In the genomic region with DNA sequence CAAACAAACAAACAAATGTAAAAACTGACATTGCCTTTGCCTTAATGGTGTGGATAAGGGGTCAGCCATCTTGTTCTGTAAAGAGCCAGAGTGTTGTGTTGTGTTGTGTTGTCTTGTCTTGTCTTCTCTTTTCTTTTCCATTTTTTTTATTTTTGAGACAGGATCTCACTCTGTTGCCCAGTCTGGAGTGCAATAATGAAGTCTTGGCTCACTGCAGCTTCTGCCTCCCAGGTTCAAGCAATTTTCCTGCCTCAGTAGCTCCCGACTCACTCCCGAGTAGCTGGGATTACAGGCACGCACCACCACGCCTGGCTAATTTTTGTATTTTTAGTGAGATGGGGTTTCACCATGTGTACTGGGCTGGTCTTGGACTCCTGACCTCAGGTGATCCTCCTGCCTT, we compare ENCODE assay signal across 35 cellular contexts. TPM values are rescaled to one million over a fixed set of nuclear protein-coding genes. Genes with fewer than 3 reads are reported as not detected.
"Had no signal": no experiment of that assay in that cellular context is flagged by ENCODE, and none has a peak within 500 bp of the region (broad histone marks: within the 10 kb centered on the region; RNA-seq: fewer than 3 reads in every experiment).

No MANE protein-coding gene starts in this region.

- H3K27me3 ChIP-seq: ascending aorta, body of pancreas, brain microvascular endothelial cell, breast epithelium, cardiac muscle cell had no signal

- H3K4me3 ChIP-seq: adrenal gland, ascending aorta, body of pancreas, breast epithelium, cardiac muscle cell had no signal

- DNase-seq: activated effector memory CD4-positive, alpha-beta T cell treated with anti-CD3 and anti-CD28 coated beads, Interleukin-2, amount 50 U/mL, for 16 hours; activated effector memory CD4-positive, alpha-beta T cell treated with Interleukin-2 at 50 U/mL for 16 hours; activated gamma-delta T cell; activated gamma-delta T cell treated with Interleukin-2 at 50 U/mL for 16 hours; activated naive CD4-positive, alpha-beta T cell; activated naive CD4-positive, alpha-beta T cell treated with anti-CD3 and anti-CD28 coated beads for 36 hours; activated naive CD4-positive, alpha-beta T cell treated with anti-CD3 and anti-CD28 coated beads, Interleukin-2, amount 10 ng/mL, durations not matched to agents 7 days and 5 days; activated naive CD4-positive, alpha-beta T cell treated with anti-CD3 and anti-CD28 coated beads, Interleukin-2, amount 50 U/mL, for 16 hours; activated naive CD4-positive, alpha-beta T cell treated with Interleukin-2 at 50 U/mL for 16 hours; activated naive CD8-positive, alpha-beta T cell treated with anti-CD3 and anti-CD28 coated beads for 36 hours; activated naive CD8-positive, alpha-beta T cell treated with anti-CD3 and anti-CD28 coated beads, Interleukin-2, amount 10 ng/mL, durations not matched to agents 7 days and 5 days; activated naive CD8-positive, alpha-beta T cell treated with anti-CD3 and anti-CD28 coated beads, Interleukin-2, amount 50 U/mL, for 24 hours; activated T-cell treated with anti-CD3 and anti-CD28 coated beads, Interleukin-2, amount 50 U/mL, for 4 hours; activated T-cell treated with anti-CD3 and anti-CD28 coated beads, Interleukin-2, amount 50 U/mL, for 48 hours; activated T-cell treated with anti-CD3 and anti-CD28 coated beads, Interleukin-2, amount 50 U/mL, for 72 hours; adrenal gland; amniotic stem cell; amygdala; anterior cingulate cortex; aorta; body of pancreas; brain microvascular endothelial cell; caudate nucleus; central memory CD4-positive, alpha-beta T cell; cerebellar nuclear complex had no signal

- FAIRE-seq: astrocyte, bronchial epithelial cell had no signal

- H3K4me1 ChIP-seq: adrenal gland, ascending aorta, body of pancreas, breast epithelium had no signal

- ATAC-seq: activated naive CD4-positive, alpha-beta T cell treated with anti-CD3 and anti-CD28 coated beads, Interleukin-2, amount 50 U/mL, for 72 hours; activated naive CD8-positive, alpha-beta T cell treated with anti-CD3 and anti-CD28 coated beads, Interleukin-2, amount 50 U/mL, for 24 hours; activated T-cell treated with anti-CD3 and anti-CD28 coated beads, Interleukin-2, amount 50 U/mL, for 4 hours; activated T-cell treated with anti-CD3 and anti-CD28 coated beads, Interleukin-2, amount 50 U/mL, for 72 hours; activated T-helper 17 cell treated with anti-CD3 and anti-CD28 coated beads, Interleukin-2, amount 50 U/mL, for 72 hours; body of pancreas had no signal

- H3K27ac ChIP-seq: adrenal gland, ascending aorta, body of pancreas, brain microvascular endothelial cell, breast epithelium, cardiac muscle cell had no signal

- H3K9me3 ChIP-seq: adrenal gland, ascending aorta, body of pancreas, breast epithelium had no signal

- H3K36me3 ChIP-seq: adrenal gland, ascending aorta, brain microvascular endothelial cell, breast epithelium, cardiac muscle cell had no signal

RNA-seq across cellular contexts. Expression of gene TMPRSS9, which starts 39.5 kb away (rescaled TPM):
- total RNA-seq: activated naive CD4-positive, alpha-beta T cell treated with anti-CD3 and anti-CD28 coated beads for 36 hours; activated naive CD4-positive, alpha-beta T cell treated with anti-CD3 and anti-CD28 coated beads, Interleukin-2, amount 50 U/mL, for 72 hours; activated naive CD8-positive, alpha-beta T cell treated with anti-CD3 and anti-CD28 coated beads for 36 hours; activated T-cell treated with anti-CD3 and anti-CD28 coated beads, Interleukin-2, amount 50 U/mL, for 4 hours; activated T-helper 1 cell treated with anti-CD3 and anti-CD28 coated beads, Interleukin-12 subunit alpha, Interleukin-12 subunit beta, Interleukin-2, Interleukin-4 antibody, amounts not matched to agents 30 ng/mL and 10 ng/mL and 1 ng/mL, durations not matched to agents 14 hours and 24 hours and 36 hours; activated T-helper 17 cell treated with anti-CD3 and anti-CD28 coated beads, Interleukin-2, amount 50 U/mL, for 72 hours; activated T-helper 2 cell treated with anti-CD3 and anti-CD28 coated beads, Interferon-gamma antibody, Interleukin-2, Interleukin-4, amounts not matched to agents 10 μg/mL and 5 μg/mL and 100 μg/mL, durations not matched to agents 14 hours and 24 hours and 36 hours; ascending aorta; body of pancreas; bronchial epithelial cell; cardiac muscle cell; cardiac septum had no signal
- polyA plus RNA-seq: aorta, cardiac muscle cell had no signal
